Comparison of ENCODE assay signal across 12 cellular contexts in genomic region chr3:148698190-148698806, GRCh38. TPM values are rescaled to one million over a fixed set of nuclear protein-coding genes. Genes with fewer than 3 reads are reported as not detected.
DNase-seq lines count a peak whose midpoint lies in the region; ATAC-seq, FAIRE-seq and TF ChIP-seq lines count a peak whose summit lies in the region.
"Had no signal": no experiment of that assay in that cellular context is flagged by ENCODE, and none has a peak within 500 bp of the region (broad histone marks: within the 10 kb centered on the region; RNA-seq: fewer than 3 reads in every experiment).

No MANE protein-coding gene starts in this region.

- H3K27me3 ChIP-seq in AG04450 (ENCODE audit: control insufficient read depth, insufficient read depth, low read length): peaks cover 9% of the 10 kb centered on the region
- no peaks in the 10 kb centered on the region for H3K27me3 ChIP-seq in adipocyte (replicated peaks; ENCODE audit: control insufficient read depth, insufficient read depth, low read length)
- H3K27me3 ChIP-seq in pancreas: no peaks in the 10 kb centered on the region

- H3K36me3 ChIP-seq in adipocyte (ENCODE audit: control insufficient read depth, insufficient read depth, low read length, severe bottlenecking): no peaks in the 10 kb centered on the region
- H3K36me3 ChIP-seq in pancreas: no peaks in the 10 kb centered on the region

- CTCF ChIA-PET in AG04450 (lab: Charles Lee): interaction anchor here (0.6 kb wide), 1 partner anchor 231 kb away, joined by 3 read pairs; no protein-coding TSS in a partner anchor

- DNase-seq in AG04450 (ENCODE audit: low read depth, low spot score) (no peak), adipocyte (ENCODE audit: low read depth) (peak; percentile 3), left ventricle myocardium superior (no peak), pancreas (no peak), NCI-H1930 (lab: John Stamatoyannopoulos, UW) (no peak)
- no peak for DNase-seq in activated T-cell treated with anti-CD3 and anti-CD28 coated beads, Interleukin-2, amount 50 U/mL, for 48 hours
- DNase-seq: T-helper 17 cell had no signal

- peak overlapping the region; percentile 90 for H3K9ac ChIP-seq in adipocyte (ENCODE audit: low read length)

- H3K4me3 ChIP-seq in AG04450 (ENCODE audit: low read depth, low read length): peak overlapping the region; percentile 64
- peak overlapping the region; percentile 90 for H3K4me3 ChIP-seq in adipocyte (ENCODE audit: low read length)
- peak overlapping the region; percentile 22 to 60 (median 44) for H3K4me3 ChIP-seq in pancreas

- ATAC-seq in left ventricle myocardium superior (peak; percentile 25), pancreas (peak in 3 of 4 donors; percentile 10 to 37 (median 30)), GM19324 (IDR thresholded peaks at IDR 0.05; ENCODE audit: low FRiP score, unreplicated experiment) (no peak), GM18907 (IDR thresholded peaks at IDR 0.05; ENCODE audit: unreplicated experiment) (no peak)
- ATAC-seq: T-helper 17 cell had no signal

- intact Hi-C loops in left ventricle myocardium superior (cut with micrococcal nuclease) (no loop called here), pancreas (cut with DNase I) (no loop called here)

- 37 to 38% methylated on average over 17 of the region's 17 CpGs for WGBS in pancreas, 2 donors

- TF ChIP-seq CTCF in AG04450 (IDR thresholded peaks at IDR 0.05; ENCODE audit: low read depth, low read length): no peak
- TF ChIP-seq CTCF in pancreas (IDR thresholded peaks at IDR 0.05): no peak

- H3K27ac ChIP-seq in AG04450 (ENCODE audit: low read depth, low read length) (no peak overlapping the region), pancreas (no peak overlapping the region)
- H3K27ac ChIP-seq: HL-60 had no signal

- POLR2A ChIA-PET in AG04450 (lab: Yijun Ruan, JAX): no interaction called here

- H3K4me1 ChIP-seq in adipocyte (ENCODE audit: control insufficient read depth, insufficient read depth, low read length) (peaks cover 11% of the 10 kb centered on the region), pancreas (no peaks in the 10 kb centered on the region)

- H3K9me3 ChIP-seq in AG04450 (ENCODE audit: control insufficient read depth, insufficient read depth, low read length): no peaks in the 10 kb centered on the region
- H3K9me3 ChIP-seq in adipocyte (ENCODE audit: control insufficient read depth, low read length): no peaks in the 10 kb centered on the region
- H3K9me3 ChIP-seq in pancreas: no peaks in the 10 kb centered on the region

- no peak for FAIRE-seq in pancreas (lab: Jason Lieb, UNC)
- FAIRE-seq: GM12892 had no signal

RNA-seq across cellular contexts. Expression of gene AGTR1, which starts 0.6 kb away (rescaled TPM):
- polyA plus RNA-seq in AG04450 (2011; rRNA removed): 0.20 and 0.35 TPM in 2 replicates
- polyA minus RNA-seq in AG04450 (2011; rRNA and poly(A)+ RNA removed): 0.30 TPM in 1 of 2 replicates, not detected in the other
- 2.2 TPM for total RNA-seq in left ventricle myocardium superior
- total RNA-seq in pancreas: 1 to 10 TPM in 1 of 6 donors, under 1 TPM in 5; 0.56 to 2.4 (median 0.72) TPM
- polyA plus RNA-seq in pancreas: 1 to 10 TPM; 1.5 to 2.6 TPM
- total RNA-seq: activated T-helper 1 cell treated with anti-CD3 and anti-CD28 coated beads, Interleukin-12 subunit alpha, Interleukin-12 subunit beta, Interleukin-2, Interleukin-4 antibody, amounts not matched to agents 30 ng/mL and 10 ng/mL and 1 ng/mL, durations not matched to agents 14 hours and 24 hours and 36 hours; T-helper 17 cell had no signal

Comparison
In these comparisons a context has a peak if more than half of its experiments do, and no peak if none do; other contexts are left out.
1. ATAC-seq: peak in left ventricle myocardium superior (single experiment) and pancreas (3 of 4); none in GM19324 (single experiment) and GM18907 (single experiment).
2. Peak in every context shown above with its lines, with median percentiles within 50 percentile points of each other: H3K4me3 ChIP-seq.